ENCODE assay signal across 8 cellular contexts in genomic region chr12:75478395-75478794, GRCh38. TPM values are rescaled to one million over a fixed set of nuclear protein-coding genes. Genes with fewer than 3 reads are reported as not detected.
DNase-seq lines count a peak whose midpoint lies in the region; ATAC-seq lines count a peak whose summit lies in the region.

No MANE protein-coding gene starts in this region.

- DNase-seq in activated CD8-positive, alpha-beta memory T cell treated with anti-CD3 and anti-CD28 coated beads, Interleukin-2, amount 50 U/mL, for 1 hour (ENCODE audit: extremely low read depth): peak; percentile 50
- no peak for DNase-seq in activated CD8-positive, alpha-beta memory T cell treated with anti-CD3 and anti-CD28 coated beads, Interleukin-2, amount 50 U/mL, for 48 hours
- peak; percentile 85 for DNase-seq in central memory CD4-positive, alpha-beta T cell
- DNase-seq in stimulated activated naive CD4-positive, alpha-beta T cell (lab: John Stamatoyannopoulos, UW): peak in 4 of 6 experiments; percentile 16 to 81 (median 76)
- DNase-seq in ureter (ENCODE audit: low spot score): no peak
- DNase-seq in stimulated activated CD8-positive, alpha-beta memory T cell treated with anti-CD3 and anti-CD28 coated beads, Interleukin-4, amount 100 ng/mL, for 48 hours: no peak

- ATAC-seq in HG02938 (IDR thresholded peaks at IDR 0.05; ENCODE audit: unreplicated experiment): no peak

- H3K27ac ChIP-seq in KOPT-K1 (ENCODE audit: low read depth, low read length, poor library complexity, severe bottlenecking): peak overlapping the region; percentile 7

- no peaks in the 10 kb centered on the region for H3K36me3 ChIP-seq in KOPT-K1 (ENCODE audit: insufficient read depth, low read length)

- no peaks in the 10 kb centered on the region for H3K9me3 ChIP-seq in KOPT-K1 (ENCODE audit: insufficient read depth, low read length, poor library complexity, severe bottlenecking)

RNA-seq across cellular contexts. Expression of gene GLIPR1, which starts 2.2 kb away (rescaled TPM):
- 18.4 TPM for total RNA-seq in ureter

RNA-seq across cellular contexts. Expression of gene KRR1, which starts 33.0 kb away (rescaled TPM):
- 70.9 TPM for total RNA-seq in ureter

Comparison
In these comparisons a context has a peak if more than half of its experiments do, and no peak if none do; other contexts are left out.
1. DNase-seq: peak in activated CD8-positive, alpha-beta memory T cell treated with anti-CD3 and anti-CD28 coated beads, Interleukin-2, amount 50 U/mL, for 1 hour (single experiment), central memory CD4-positive, alpha-beta T cell (single experiment) and stimulated activated naive CD4-positive, alpha-beta T cell (4 of 6); none in activated CD8-positive, alpha-beta memory T cell treated with anti-CD3 and anti-CD28 coated beads, Interleukin-2, amount 50 U/mL, for 48 hours (single experiment), ureter (single experiment) and stimulated activated CD8-positive, alpha-beta memory T cell treated with anti-CD3 and anti-CD28 coated beads, Interleukin-4, amount 100 ng/mL, for 48 hours (single experiment).